In the genomic region with DNA sequence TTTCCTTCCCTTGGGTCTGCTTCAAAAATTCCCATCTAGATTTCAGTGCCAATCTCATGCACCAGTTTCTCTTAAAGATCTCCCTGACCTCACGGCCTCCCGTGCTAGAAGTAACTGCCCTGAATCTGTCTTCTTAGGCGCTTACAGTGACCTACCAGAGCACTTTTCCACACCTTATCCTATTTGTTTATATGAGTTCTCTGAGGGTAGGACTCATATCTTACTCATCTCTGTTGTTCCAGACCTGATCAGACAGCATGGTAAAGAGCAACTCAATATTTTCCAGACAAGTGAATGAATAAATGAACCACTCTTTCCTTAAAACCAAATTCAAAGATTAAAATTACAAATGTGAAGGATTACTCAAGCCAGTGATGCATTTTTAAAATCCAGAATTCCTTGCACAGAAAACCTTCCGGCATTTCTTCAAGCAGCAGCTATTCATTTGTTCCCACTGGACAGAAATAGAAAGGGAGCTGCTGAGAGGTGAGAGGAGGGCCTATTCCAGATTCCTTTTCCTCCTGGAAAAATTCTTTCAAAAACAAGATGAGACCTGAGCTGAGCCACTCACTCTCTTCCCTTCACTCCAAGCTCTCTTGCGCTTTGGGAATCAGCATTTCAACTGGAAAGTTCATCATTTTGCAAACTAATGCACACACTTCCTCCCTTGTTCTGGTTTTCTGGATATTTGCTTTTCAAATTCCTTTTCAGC, we compare ENCODE assay signal across 1 cellular context.
A peak's percentile ranks its signal among the peaks of the same experiment; 100 is the strongest.
TF ChIP-seq lines count a peak whose summit lies in the region.

No MANE protein-coding gene starts in this region.

TF ChIP-seq in HepG2, 621 proteins besides CTCF, POLR2A, EP300 and RAD21 (continued from another document):
- TF ChIP-seq, protein P1, sequence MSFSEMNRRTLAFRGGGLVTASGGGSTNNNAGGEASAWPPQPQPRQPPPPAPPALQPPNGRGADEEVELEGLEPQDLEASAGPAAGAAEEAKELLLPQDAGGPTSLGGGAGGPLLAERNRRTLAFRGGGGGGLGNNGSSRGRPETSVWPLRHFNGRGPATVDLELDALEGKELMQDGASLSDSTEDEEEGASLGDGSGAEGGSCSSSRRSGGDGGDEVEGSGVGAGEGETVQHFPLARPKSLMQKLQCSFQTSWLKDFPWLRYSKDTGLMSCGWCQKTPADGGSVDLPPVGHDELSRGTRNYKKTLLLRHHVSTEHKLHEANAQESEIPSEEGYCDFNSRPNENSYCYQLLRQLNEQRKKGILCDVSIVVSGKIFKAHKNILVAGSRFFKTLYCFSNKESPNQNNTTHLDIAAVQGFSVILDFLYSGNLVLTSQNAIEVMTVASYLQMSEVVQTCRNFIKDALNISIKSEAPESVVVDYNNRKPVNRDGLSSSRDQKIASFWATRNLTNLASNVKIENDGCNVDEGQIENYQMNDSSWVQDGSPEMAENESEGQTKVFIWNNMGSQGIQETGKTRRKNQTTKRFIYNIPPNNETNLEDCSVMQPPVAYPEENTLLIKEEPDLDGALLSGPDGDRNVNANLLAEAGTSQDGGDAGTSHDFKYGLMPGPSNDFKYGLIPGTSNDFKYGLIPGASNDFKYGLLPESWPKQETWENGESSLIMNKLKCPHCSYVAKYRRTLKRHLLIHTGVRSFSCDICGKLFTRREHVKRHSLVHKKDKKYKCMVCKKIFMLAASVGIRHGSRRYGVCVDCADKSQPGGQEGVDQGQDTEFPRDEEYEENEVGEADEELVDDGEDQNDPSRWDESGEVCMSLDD (CRISPR knock-in tag; IDR thresholded peaks at IDR 0.05; ENCODE audit: borderline replicate concordance) = no peak
- no peak for TF ChIP-seq FOXA1 (IDR thresholded peaks at IDR 0.05)
- TF ChIP-seq FOXA1 (CRISPR knock-in tag; IDR thresholded peaks at IDR 0.05) = peak; percentile 32; the same call in 1 of the 2 replicates
- TF ChIP-seq NFRKB (IDR thresholded peaks at IDR 0.05) = no peak
- no peak for TF ChIP-seq AGO2 (optimal IDR thresholded peaks at IDR 0.05; ENCODE audit: low read depth, low read length)
- no peak for TF ChIP-seq PHF8 (CRISPR knock-in tag; IDR thresholded peaks at IDR 0.05)
- no peak for TF ChIP-seq SMARCC2 (IDR thresholded peaks at IDR 0.05)
